In the genomic region with DNA sequence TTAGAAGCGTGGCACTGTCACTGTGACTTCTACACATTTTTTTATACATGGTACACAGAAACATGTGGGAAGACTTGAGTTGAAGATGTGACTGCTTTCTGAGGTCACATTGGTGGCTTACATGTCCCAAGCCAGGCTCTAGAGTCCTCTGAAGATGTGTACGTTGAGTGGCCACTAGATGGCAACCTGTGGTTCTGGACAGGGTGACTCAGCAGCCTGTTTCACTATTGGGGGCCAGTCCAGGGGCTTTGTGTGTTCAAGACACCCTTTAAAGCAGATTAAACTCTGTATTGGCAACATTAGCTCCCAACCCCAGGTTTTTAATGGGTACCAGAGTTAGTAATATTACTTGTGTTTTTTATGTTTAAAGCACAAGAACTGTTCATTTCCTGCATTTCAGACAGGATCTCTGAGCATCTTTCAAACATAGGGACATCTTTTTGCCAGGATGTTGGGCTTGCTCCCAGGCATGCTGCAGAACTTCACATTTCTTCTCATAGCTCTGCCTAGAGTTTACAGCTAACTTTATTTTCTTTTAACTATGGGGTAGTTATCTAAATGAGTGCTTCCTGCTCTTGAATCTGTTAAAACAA, we compare ENCODE assay signal across 8 cellular contexts. TPM values are rescaled to one million over a fixed set of nuclear protein-coding genes. Genes with fewer than 3 reads are reported as not detected.
A peak's percentile ranks its signal among the peaks of the same experiment; 100 is the strongest.
DNase-seq lines count a peak whose midpoint lies in the region; ATAC-seq and TF ChIP-seq lines count a peak whose summit lies in the region.

No MANE protein-coding gene starts in this region.

- no peaks in the 10 kb centered on the region for H3K9me3 ChIP-seq in esophagus squamous epithelium

- CTCF ChIA-PET in Calu3 (lab: Charles Lee) = interaction anchor here (0.8 kb wide), 2 partner anchors 10 to 53 kb away, joined by 3 to 4 read pairs; partner anchors contain the start of gene DCUN1D4

- no peak overlapping the region for H3K4me3 ChIP-seq in esophagus squamous epithelium

- H3K27ac ChIP-seq in esophagus squamous epithelium = peak overlapping the region in 2 of 4 donors; percentile 23 to 30

- H3K4me3 Mint-ChIP-seq in Calu3 (ENCODE audit: low read depth, unreplicated experiment) = no peak overlapping the region
- H3K4me3 Mint-ChIP-seq in natural killer cell treated with Interleukin-12 subunit alpha and Interleukin-12 subunit beta and Interleukin-15 and Interleukin-18, amount 100 ng/mL, for 72 hours = no peak overlapping the region

- peaks cover 0 to 10% (median 0%) of the 10 kb centered on the region in 3 donors for H3K4me1 ChIP-seq in esophagus squamous epithelium

- H3K36me3 ChIP-seq in esophagus squamous epithelium = peaks cover 0 to 41% (median 2%) of the 10 kb centered on the region in 3 donors

- no TSS peak for BruUV-seq in Calu3 (replicated peaks; lab: Mats Ljungman, UMichigan)

- no peak overlapping the region for H3K27ac Mint-ChIP-seq in Calu3 (ENCODE audit: unreplicated experiment)
- peak overlapping the region; percentile 2 to 42 for H3K27ac Mint-ChIP-seq in natural killer cell treated with Interleukin-12 subunit alpha and Interleukin-12 subunit beta and Interleukin-15 and Interleukin-18, amount 100 ng/mL, for 72 hours

- 27 to 38% methylated on average over 2 of the region's 2 CpGs for WGBS in esophagus squamous epithelium, 2 donors

- H3K36me3 Mint-ChIP-seq in Calu3 (ENCODE audit: insufficient read depth, unreplicated experiment) = peaks cover 7% of the 10 kb centered on the region
- peaks cover 2% of the 10 kb centered on the region for H3K36me3 Mint-ChIP-seq in natural killer cell treated with Interleukin-12 subunit alpha and Interleukin-12 subunit beta and Interleukin-15 and Interleukin-18, amount 100 ng/mL, for 72 hours

- H3K27me3 Mint-ChIP-seq in Calu3 (ENCODE audit: unreplicated experiment) = no peaks in the 10 kb centered on the region
- H3K27me3 Mint-ChIP-seq in natural killer cell treated with Interleukin-12 subunit alpha and Interleukin-12 subunit beta and Interleukin-15 and Interleukin-18, amount 100 ng/mL, for 72 hours = no peaks in the 10 kb centered on the region

- no peak for TF ChIP-seq POLR2A in esophagus squamous epithelium (IDR thresholded peaks at IDR 0.05)

- no peaks in the 10 kb centered on the region for H3K9me3 Mint-ChIP-seq in Calu3 (ENCODE audit: low read depth, unreplicated experiment)
- no peaks in the 10 kb centered on the region for H3K9me3 Mint-ChIP-seq in natural killer cell treated with Interleukin-12 subunit alpha and Interleukin-12 subunit beta and Interleukin-15 and Interleukin-18, amount 100 ng/mL, for 72 hours

- DNase-seq in Calu3 (peak; percentile 48), NOMO-1 treated with DMSO at 0.1 percent for 48 hours (lab: John Stamatoyannopoulos, UW; ENCODE audit: unreplicated experiment) (peak; percentile 58), esophagus squamous epithelium (lab: John Stamatoyannopoulos, UW) (no peak), stromal cell of bone marrow (ENCODE audit: low read depth) (peak; percentile 48)
- DNase-seq in activated CD8-positive, alpha-beta memory T cell treated with anti-CD3 and anti-CD28 coated beads, Interleukin-2, amount 50 U/mL, for 1 hour (ENCODE audit: extremely low read depth) = peak; percentile 11
- peak; percentile 79 for DNase-seq in natural killer cell treated with Interleukin-12 subunit alpha and Interleukin-12 subunit beta and Interleukin-15 and Interleukin-18, amount 100 ng/mL, for 72 hours (ENCODE audit: low spot score)

- ATAC-seq in GM19455 (IDR thresholded peaks at IDR 0.05; ENCODE audit: unreplicated experiment) (peak; percentile 98), HG03521 (IDR thresholded peaks at IDR 0.05; ENCODE audit: unreplicated experiment) (peak; percentile 98)
- ATAC-seq in natural killer cell treated with Interleukin-12 subunit alpha and Interleukin-12 subunit beta and Interleukin-15 and Interleukin-18, amount 100 ng/mL, for 72 hours = peak; percentile 89 to 95

- H3K4me1 Mint-ChIP-seq in Calu3 (ENCODE audit: low read depth, unreplicated experiment) = no peaks in the 10 kb centered on the region
- H3K4me1 Mint-ChIP-seq in natural killer cell treated with Interleukin-12 subunit alpha and Interleukin-12 subunit beta and Interleukin-15 and Interleukin-18, amount 100 ng/mL, for 72 hours (ENCODE audit: low read depth in 2 of 2) = peaks cover 6 to 21% of the 10 kb centered on the region in 2 donors

- H3K27me3 ChIP-seq in esophagus squamous epithelium = no peaks in the 10 kb centered on the region

- intact Hi-C loops in Calu3 (cut with micrococcal nuclease; ENCODE audit: unreplicated experiment) = no loop called here
- intact Hi-C loops in esophagus squamous epithelium (cut with DNase I) = no loop called here

- TF ChIP-seq CTCF in Calu3 (IDR thresholded peaks at IDR 0.05; ENCODE audit: unreplicated experiment) (peak; percentile 29), esophagus squamous epithelium (IDR thresholded peaks at IDR 0.05) (peak in 5 of 6 experiments; percentile 52 to 71 (median 57))

RNA-seq across cellular contexts. Expression of gene DCUN1D4, which starts 53.0 kb away (rescaled TPM):
- total RNA-seq in Calu3 (2022) (40.2 and 40.3 TPM in 2 replicates), esophagus squamous epithelium (10 to 100 TPM; 13.0 to 33.0 (median 16.7) TPM)
- 10 to 100 TPM; 29.3 to 30.4 TPM for total RNA-seq in natural killer cell treated with Interleukin-12 subunit alpha and Interleukin-12 subunit beta and Interleukin-15 and Interleukin-18, amount 100 ng/mL, for 72 hours
